Comparison of ENCODE assay signal across 26 cellular contexts in genomic region chr9:91477106-91477505, GRCh38.
"Had no signal": no experiment of that assay in that cellular context is flagged by ENCODE, and none has a peak within 500 bp of the region (broad histone marks: within the 10 kb centered on the region; RNA-seq: fewer than 3 reads in every experiment).

No MANE protein-coding gene starts in this region.

- H3K9me3 ChIP-seq: esophagus muscularis mucosa, testis, vagina had no signal

- H3K4me1 Mint-ChIP-seq: activated CD4-positive, alpha-beta T cell treated with anti-CD3 and anti-CD28 coated beads, Interleukin-2, amount 10 ng/mL, durations not matched to agents 7 days and 5 days; activated naive CD4-positive, alpha-beta T cell treated with anti-CD3 and anti-CD28 coated beads, Interleukin-2, amount 50 U/mL, for 24 hours; stimulated activated naive B cell treated with anti-CD40 and anti-IgM and Interleukin-4, amounts not matched to agents 10 μg/mL and 1 μg/mL and 100 μg/mL, for 72 hours had no signal

- DNase-seq: activated CD4-positive, alpha-beta T cell treated with anti-CD3 and anti-CD28 coated beads, Interleukin-2, amount 10 ng/mL, durations not matched to agents 7 days and 5 days; activated CD8-positive, alpha-beta T cell treated with anti-CD3 and anti-CD28 coated beads, Interleukin-2, amount 10 ng/mL, durations not matched to agents 7 days and 5 days; activated gamma-delta T cell treated with Interleukin-2 at 50 U/mL for 16 hours; activated T-cell treated with anti-CD3 and anti-CD28 coated beads, Interleukin-2, amount 50 U/mL, for 1 hour; aorta; central memory CD4-positive, alpha-beta T cell; dermis blood vessel endothelial cell; effector memory CD8-positive, alpha-beta T cell; head of caudate nucleus; hypothalamus; left colon; nephron progenitor cell; small intestine; stimulated activated CD4-positive, alpha-beta T cell treated with anti-CD3 and anti-CD28 coated beads, Interleukin-15, amount 100 ng/mL, for 24 hours; stimulated activated CD8-positive, alpha-beta memory T cell treated with anti-CD3 and anti-CD28 coated beads, Interleukin-4, amount 100 ng/mL, for 48 hours; stimulated activated naive B cell treated with anti-CD40 and anti-IgM and Interleukin-4, amounts not matched to agents 10 μg/mL and 1 μg/mL and 100 μg/mL, for 72 hours; T1000; testis had no signal

- H3K27ac Mint-ChIP-seq: activated CD4-positive, alpha-beta T cell treated with anti-CD3 and anti-CD28 coated beads, Interleukin-2, amount 10 ng/mL, durations not matched to agents 7 days and 5 days; activated CD8-positive, alpha-beta T cell treated with anti-CD3 and anti-CD28 coated beads, Interleukin-2, amount 10 ng/mL, durations not matched to agents 7 days and 5 days; activated naive CD4-positive, alpha-beta T cell treated with anti-CD3 and anti-CD28 coated beads, Interleukin-2, amount 50 U/mL, for 24 hours; effector memory CD8-positive, alpha-beta T cell; memory B cell; nephron progenitor cell; stimulated activated naive B cell treated with anti-CD40 and anti-IgM and Interleukin-4, amounts not matched to agents 10 μg/mL and 1 μg/mL and 100 μg/mL, for 72 hours; T-helper 1 cell treated with Interleukin-12 subunit alpha and Interleukin-12 subunit beta and Interleukin-4 antibody, amounts not matched to agents 30 μg/mL and 1 μg/mL, for 36 hours; type B pancreatic cell had no signal

- H3K27me3 ChIP-seq: esophagus muscularis mucosa, testis, vagina had no signal

- H3K4me1 ChIP-seq: testis, vagina had no signal

- H3K27ac ChIP-seq: esophagus muscularis mucosa, testis, vagina had no signal

- H3K9me3 Mint-ChIP-seq: activated CD4-positive, alpha-beta T cell treated with anti-CD3 and anti-CD28 coated beads, Interleukin-2, amount 10 ng/mL, durations not matched to agents 7 days and 5 days had no signal

- H3K4me3 ChIP-seq: esophagus muscularis mucosa, testis, vagina had no signal

- H3K4me3 Mint-ChIP-seq: activated CD4-positive, alpha-beta T cell treated with anti-CD3 and anti-CD28 coated beads, Interleukin-2, amount 10 ng/mL, durations not matched to agents 7 days and 5 days; activated CD8-positive, alpha-beta T cell treated with anti-CD3 and anti-CD28 coated beads, Interleukin-2, amount 10 ng/mL, durations not matched to agents 7 days and 5 days; activated naive CD4-positive, alpha-beta T cell treated with anti-CD3 and anti-CD28 coated beads, Interleukin-2, amount 50 U/mL, for 24 hours; effector memory CD8-positive, alpha-beta T cell; memory B cell; nephron progenitor cell; stimulated activated naive B cell treated with anti-CD40 and anti-IgM and Interleukin-4, amounts not matched to agents 10 μg/mL and 1 μg/mL and 100 μg/mL, for 72 hours; T-helper 1 cell treated with Interleukin-12 subunit alpha and Interleukin-12 subunit beta and Interleukin-4 antibody, amounts not matched to agents 30 μg/mL and 1 μg/mL, for 36 hours; type B pancreatic cell had no signal

- H3K36me3 Mint-ChIP-seq: activated naive CD4-positive, alpha-beta T cell treated with anti-CD3 and anti-CD28 coated beads, Interleukin-2, amount 50 U/mL, for 24 hours; stimulated activated naive B cell treated with anti-CD40 and anti-IgM and Interleukin-4, amounts not matched to agents 10 μg/mL and 1 μg/mL and 100 μg/mL, for 72 hours; type B pancreatic cell had no signal

- ATAC-seq: activated CD4-positive, CD25-positive, alpha-beta regulatory T cell treated with anti-CD3 and anti-CD28 coated beads, Interleukin-2, amount 50 U/mL, for 24 hours; activated CD8-positive, alpha-beta T cell treated with anti-CD3 and anti-CD28 coated beads, Interleukin-2, amount 10 ng/mL, durations not matched to agents 7 days and 5 days; effector memory CD8-positive, alpha-beta T cell; left colon; sciatic nerve; stimulated activated naive B cell treated with anti-CD40 and anti-IgM and Interleukin-4, amounts not matched to agents 10 μg/mL and 1 μg/mL and 100 μg/mL, for 72 hours had no signal

- H3K36me3 ChIP-seq: esophagus muscularis mucosa, vagina had no signal
